12 cellular contexts compared by ENCODE assay signal in the genomic region with DNA sequence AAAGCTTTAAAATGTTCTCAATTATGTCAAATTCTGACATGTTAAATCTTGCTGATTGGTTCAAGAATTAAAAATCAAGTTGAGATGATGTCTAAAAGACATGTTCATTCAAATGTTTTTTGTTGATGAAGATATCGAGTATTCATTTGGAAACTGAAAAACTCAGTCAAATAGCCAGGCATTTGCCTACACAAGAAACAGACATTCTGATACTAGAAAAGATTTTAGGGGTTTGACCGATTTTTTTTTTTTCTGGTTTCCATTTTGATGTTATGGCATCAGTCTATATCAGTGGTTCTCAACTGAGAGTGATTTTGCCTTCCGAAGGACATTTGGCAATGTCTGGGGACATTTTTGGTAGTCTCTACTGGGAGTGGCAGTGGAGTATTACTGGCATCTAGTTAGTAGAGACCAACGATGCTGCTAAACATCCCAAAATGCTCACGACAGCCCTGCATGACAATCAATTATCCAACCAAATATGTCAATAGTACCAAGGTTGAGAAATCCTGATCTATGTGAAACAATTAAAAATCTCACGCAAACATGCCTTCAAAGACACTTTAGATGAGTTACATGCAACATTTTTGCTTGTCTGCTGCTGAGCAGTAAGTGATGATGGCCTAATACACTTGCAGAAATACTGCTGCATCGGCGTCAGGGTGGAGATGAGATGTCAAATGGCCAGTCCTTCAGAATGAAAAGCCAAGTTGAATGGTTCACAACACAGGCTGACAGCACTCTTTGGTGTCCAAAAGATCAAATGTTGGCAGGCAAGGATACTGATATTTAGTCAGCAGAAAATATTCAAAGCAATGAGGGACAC. TPM values are rescaled to one million over a fixed set of nuclear protein-coding genes. Genes with fewer than 3 reads are reported as not detected.
A peak's percentile ranks its signal among the peaks of the same experiment; 100 is the strongest.
DNase-seq lines count a peak whose midpoint lies in the region; ATAC-seq and TF ChIP-seq lines count a peak whose summit lies in the region.
"Had no signal": no experiment of that assay in that cellular context is flagged by ENCODE, and none has a peak within 500 bp of the region (broad histone marks: within the 10 kb centered on the region; RNA-seq: fewer than 3 reads in every experiment).

No MANE protein-coding gene starts in this region.

- peaks cover 36% of the 10 kb centered on the region for H3K4me1 Mint-ChIP-seq in activated naive CD8-positive, alpha-beta T cell treated with anti-CD3 and anti-CD28 coated beads, Interleukin-2, amount 50 U/mL, for 24 hours
- H3K4me1 Mint-ChIP-seq in activated naive CD8-positive, alpha-beta T cell treated with anti-CD3 and anti-CD28 coated beads for 36 hours: peaks cover 16% of the 10 kb centered on the region

- no peak overlapping the region for H3K27ac ChIP-seq in left ventricle myocardium inferior (replicated peaks)
- H3K27ac ChIP-seq: VCaP had no signal

- peak; percentile 23 for ATAC-seq in activated naive CD8-positive, alpha-beta T cell treated with anti-CD3 and anti-CD28 coated beads, Interleukin-2, amount 50 U/mL, for 24 hours
- ATAC-seq in GM21825 (IDR thresholded peaks at IDR 0.05; ENCODE audit: unreplicated experiment): peak; percentile 34
- ATAC-seq in HG03442 (IDR thresholded peaks at IDR 0.05; ENCODE audit: unreplicated experiment): peak; percentile 47

- H3K36me3 Mint-ChIP-seq in activated naive CD8-positive, alpha-beta T cell treated with anti-CD3 and anti-CD28 coated beads, Interleukin-2, amount 50 U/mL, for 24 hours (ENCODE audit: low read depth): peaks cover 17% of the 10 kb centered on the region
- peaks cover 10% of the 10 kb centered on the region for H3K36me3 Mint-ChIP-seq in activated naive CD8-positive, alpha-beta T cell treated with anti-CD3 and anti-CD28 coated beads for 36 hours

- DNase-seq in activated naive CD8-positive, alpha-beta T cell treated with anti-CD3 and anti-CD28 coated beads, Interleukin-2, amount 50 U/mL, for 24 hours: no peak
- DNase-seq in activated naive CD8-positive, alpha-beta T cell treated with anti-CD3 and anti-CD28 coated beads for 36 hours: no peak
- DNase-seq in DMS114 treated with DMSO at 0.1 percent for 48 hours (lab: John Stamatoyannopoulos, UW; ENCODE audit: unreplicated experiment) (no peak), left ventricle myocardium inferior (no peak), NOMO-1 treated with DMSO at 0.1 percent for 48 hours (lab: John Stamatoyannopoulos, UW; ENCODE audit: unreplicated experiment) (no peak), pons (ENCODE audit: low spot score) (no peak)
- DNase-seq: amygdala, kidney, NCI-H774 had no signal

- H3K9me3 Mint-ChIP-seq in activated naive CD8-positive, alpha-beta T cell treated with anti-CD3 and anti-CD28 coated beads, Interleukin-2, amount 50 U/mL, for 24 hours: peaks cover 15% of the 10 kb centered on the region
- peaks cover 5% of the 10 kb centered on the region for H3K9me3 Mint-ChIP-seq in activated naive CD8-positive, alpha-beta T cell treated with anti-CD3 and anti-CD28 coated beads for 36 hours

- no peaks in the 10 kb centered on the region for H3K27me3 ChIP-seq in left ventricle myocardium inferior (ENCODE audit: low read depth)

- peak overlapping the region; percentile 34 for H3K4me3 Mint-ChIP-seq in activated naive CD8-positive, alpha-beta T cell treated with anti-CD3 and anti-CD28 coated beads, Interleukin-2, amount 50 U/mL, for 24 hours
- no peak overlapping the region for H3K4me3 Mint-ChIP-seq in activated naive CD8-positive, alpha-beta T cell treated with anti-CD3 and anti-CD28 coated beads for 36 hours

- peaks cover 74% of the 10 kb centered on the region for H3K4me1 ChIP-seq in left ventricle myocardium inferior

- H3K27me3 Mint-ChIP-seq in activated naive CD8-positive, alpha-beta T cell treated with anti-CD3 and anti-CD28 coated beads, Interleukin-2, amount 50 U/mL, for 24 hours: peaks cover 5% of the 10 kb centered on the region
- peaks cover 4% of the 10 kb centered on the region for H3K27me3 Mint-ChIP-seq in activated naive CD8-positive, alpha-beta T cell treated with anti-CD3 and anti-CD28 coated beads for 36 hours

- H3K4me3 ChIP-seq in left ventricle myocardium inferior: no peak overlapping the region

- no peak for TF ChIP-seq CTCF in left ventricle myocardium inferior (IDR thresholded peaks at IDR 0.05; ENCODE audit: borderline replicate concordance)

- H3K27ac Mint-ChIP-seq in activated naive CD8-positive, alpha-beta T cell treated with anti-CD3 and anti-CD28 coated beads, Interleukin-2, amount 50 U/mL, for 24 hours: peak overlapping the region; percentile 62
- H3K27ac Mint-ChIP-seq in activated naive CD8-positive, alpha-beta T cell treated with anti-CD3 and anti-CD28 coated beads for 36 hours: no peak overlapping the region

- peaks cover 2% of the 10 kb centered on the region for H3K36me3 ChIP-seq in left ventricle myocardium inferior

- intact Hi-C loops in left ventricle myocardium inferior (cut with micrococcal nuclease): no loop called here

- peaks cover 15% of the 10 kb centered on the region for H3K9me3 ChIP-seq in left ventricle myocardium inferior (replicated peaks)

RNA-seq across cellular contexts. Expression of a gene that starts 12.5 kb away (rescaled TPM):
- total RNA-seq in activated naive CD8-positive, alpha-beta T cell treated with anti-CD3 and anti-CD28 coated beads for 36 hours: 1 to 10 TPM; 5.5 to 5.8 TPM
- 69.2 TPM for total RNA-seq in left ventricle myocardium inferior

Comparison
In these comparisons a context has a peak if more than half of its experiments do, and no peak if none do; other contexts are left out.
1. RNA of a gene that starts 12.5 kb away (total RNA-seq): 69.2 TPM in left ventricle myocardium inferior (single experiment); 5.5 to 5.8 TPM in activated naive CD8-positive, alpha-beta T cell treated with anti-CD3 and anti-CD28 coated beads for 36 hours; every median in the first group is over 10 times any median in the second.
2. Peak in every context shown above with its lines, with median percentiles within 50 percentile points of each other: ATAC-seq.